ENCODE assay signal across 10 cellular contexts in genomic region chr22:42990131-42990838, GRCh38. TPM values are rescaled to one million over a fixed set of nuclear protein-coding genes. Genes with fewer than 3 reads are reported as not detected.
DNase-seq lines count a peak whose midpoint lies in the region; ATAC-seq and TF ChIP-seq lines count a peak whose summit lies in the region.
"Had no signal": no experiment of that assay in that cellular context is flagged by ENCODE, and none has a peak within 500 bp of the region (broad histone marks: within the 10 kb centered on the region; RNA-seq: fewer than 3 reads in every experiment).

No MANE protein-coding gene starts in this region.

- peak; percentile 14 to 29 for DNase-seq in NOMO-1 (lab: John Stamatoyannopoulos, UW; ENCODE audit: unreplicated experiment in 2 of 2)
- DNase-seq in NOMO-1 treated with dmso at 0.1 percent for 144 hours (lab: John Stamatoyannopoulos, UW; ENCODE audit: unreplicated experiment) = no peak
- peak; percentile 43 to 65 for DNase-seq in SW 1271 (lab: John Stamatoyannopoulos, UW)
- peak; percentile 84 to 89 for DNase-seq in foreskin keratinocyte
- DNase-seq in suprapubic skin (ENCODE audit: low spot score in 2 of 2) = peak in 1 of 2 donors; percentile 68
- DNase-seq in progenitor cell of endocrine pancreas (ENCODE audit: low spot score, unreplicated experiment) = no peak
- DNase-seq: activated CD4-positive, alpha-beta T cell treated with anti-CD3 and anti-CD28 coated beads, Interleukin-2, amount 50 U/mL, for 48 hours; stimulated activated naive CD4-positive, alpha-beta T cell treated with Interleukin-2 at 50 U/mL for 16 hours had no signal

- no peak overlapping the region for H3K4me3 ChIP-seq in suprapubic skin

- no peak for TF ChIP-seq POLR2A in suprapubic skin (IDR thresholded peaks at IDR 0.05)

- H3K27me3 ChIP-seq in foreskin keratinocyte (no peaks in the 10 kb centered on the region), suprapubic skin (no peaks in the 10 kb centered on the region)

- no peaks in the 10 kb centered on the region for H3K9me3 Mint-ChIP-seq in progenitor cell of endocrine pancreas (ENCODE audit: low read depth)

- peak; percentile 90 for TF ChIP-seq CTCF in foreskin keratinocyte (conservative IDR thresholded peaks at IDR 0.05)
- TF ChIP-seq CTCF in suprapubic skin (IDR thresholded peaks at IDR 0.05) = peak; percentile 7 to 37
- TF ChIP-seq CTCF in progenitor cell of endocrine pancreas (IDR thresholded peaks at IDR 0.05; ENCODE audit: unreplicated experiment) = no peak

- no peak for TF ChIP-seq EP300 in suprapubic skin (IDR thresholded peaks at IDR 0.05)

- H3K27ac Mint-ChIP-seq in progenitor cell of endocrine pancreas = no peak overlapping the region

- H3K27ac ChIP-seq in foreskin keratinocyte (no peak overlapping the region), suprapubic skin (no peak overlapping the region)

- ATAC-seq in foreskin keratinocyte (peak; percentile 88), HG02798 (IDR thresholded peaks at IDR 0.05; ENCODE audit: poor library complexity, unreplicated experiment) (no peak), GM18868 (IDR thresholded peaks at IDR 0.05; ENCODE audit: unreplicated experiment) (no peak)

- no peaks in the 10 kb centered on the region for H3K9me3 ChIP-seq in suprapubic skin

- H3K36me3 ChIP-seq in suprapubic skin = no peaks in the 10 kb centered on the region

- H3K27me3 Mint-ChIP-seq in progenitor cell of endocrine pancreas = no peaks in the 10 kb centered on the region

- H3K36me3 Mint-ChIP-seq in progenitor cell of endocrine pancreas (ENCODE audit: insufficient read depth) = peaks cover 2% of the 10 kb centered on the region

- H3K4me1 ChIP-seq in foreskin keratinocyte = peaks cover 22% of the 10 kb centered on the region
- peaks cover 48% of the 10 kb centered on the region for H3K4me1 ChIP-seq in suprapubic skin

- peaks cover 39% of the 10 kb centered on the region for H3K4me1 Mint-ChIP-seq in progenitor cell of endocrine pancreas (ENCODE audit: low read depth)

- no peak overlapping the region for H3K4me3 Mint-ChIP-seq in progenitor cell of endocrine pancreas (ENCODE audit: low read depth)

- WGBS in suprapubic skin = 57% methylated on average over 8 of the region's 9 CpGs

RNA-seq across cellular contexts. Expression of gene PACSIN2, which starts 24.7 kb away (rescaled TPM):
- total RNA-seq in foreskin keratinocyte = 38.5 and 41.4 TPM in 2 replicates
- 21.6 and 25.9 TPM in 2 replicates for polyA plus RNA-seq in foreskin keratinocyte
- 10 to 100 TPM; 38.9 to 74.8 (median 55.3) TPM for total RNA-seq in suprapubic skin
- total RNA-seq in progenitor cell of endocrine pancreas = 53.9 and 61.0 TPM in 2 replicates

Comparison
In these comparisons a context has a peak if more than half of its experiments do, and no peak if none do; other contexts are left out.
1. DNase-seq: peak in NOMO-1 (2 of 2), SW 1271 (2 of 2) and foreskin keratinocyte (2 of 2); none in NOMO-1 treated with dmso at 0.1 percent for 144 hours (single experiment) and progenitor cell of endocrine pancreas (single experiment).